12 cellular contexts compared by ENCODE assay signal in genomic region chr2:130825231-130825971, GRCh38. TPM values are rescaled to one million over a fixed set of nuclear protein-coding genes. Genes with fewer than 3 reads are reported as not detected.
A peak's percentile ranks its signal among the peaks of the same experiment; 100 is the strongest.
DNase-seq lines count a peak whose midpoint lies in the region; ATAC-seq and TF ChIP-seq lines count a peak whose summit lies in the region.
"Had no signal": no experiment of that assay in that cellular context is flagged by ENCODE, and none has a peak within 500 bp of the region (broad histone marks: within the 10 kb centered on the region; RNA-seq: fewer than 3 reads in every experiment).

No MANE protein-coding gene starts in this region.

- H3K36me3 ChIP-seq in SK-N-SH (replicated peaks in 1 of 2; ENCODE audit: control insufficient read depth in 1 of 2, insufficient read depth in 2 of 2, low read length in 1 of 2) (no peaks in the 10 kb centered on the region), MG63 (no peaks in the 10 kb centered on the region)
- H3K36me3 ChIP-seq: esophagus squamous epithelium had no signal

- peak overlapping the region; percentile 58 for H3K27ac Mint-ChIP-seq in activated naive CD8-positive, alpha-beta T cell treated with anti-CD3 and anti-CD28 coated beads, Interleukin-2, amount 10 ng/mL, durations not matched to agents 7 days and 5 days
- H3K27ac Mint-ChIP-seq in activated naive CD8-positive, alpha-beta T cell treated with anti-CD3 and anti-CD28 coated beads for 36 hours: no peak overlapping the region
- H3K27ac Mint-ChIP-seq: H9 had no signal

- H3K4me2 ChIP-seq in SK-N-SH: no peak overlapping the region

- no peaks in the 10 kb centered on the region for H3K79me2 ChIP-seq in SK-N-SH (ENCODE audit: insufficient read depth)

- no peaks in the 10 kb centered on the region for H3K9me2 ChIP-seq in SK-N-SH

- WGBS in SK-N-SH (ENCODE audit: low lambda C conversion rate): 83% methylated on average over 12 of the region's 16 CpGs

- H3K4me3 Mint-ChIP-seq in activated naive CD8-positive, alpha-beta T cell treated with anti-CD3 and anti-CD28 coated beads, Interleukin-2, amount 10 ng/mL, durations not matched to agents 7 days and 5 days: peak overlapping the region; percentile 35
- no peak overlapping the region for H3K4me3 Mint-ChIP-seq in activated naive CD8-positive, alpha-beta T cell treated with anti-CD3 and anti-CD28 coated beads for 36 hours
- H3K4me3 Mint-ChIP-seq: H9, mesothelial cell of epicardium had no signal

- no peak overlapping the region for H2AFZ ChIP-seq in SK-N-SH (ENCODE audit: low read depth)

- H3K36me3 Mint-ChIP-seq in activated naive CD8-positive, alpha-beta T cell treated with anti-CD3 and anti-CD28 coated beads, Interleukin-2, amount 10 ng/mL, durations not matched to agents 7 days and 5 days: no peaks in the 10 kb centered on the region
- no peaks in the 10 kb centered on the region for H3K36me3 Mint-ChIP-seq in activated naive CD8-positive, alpha-beta T cell treated with anti-CD3 and anti-CD28 coated beads for 36 hours
- H3K36me3 Mint-ChIP-seq: mesothelial cell of epicardium had no signal

- no peak overlapping the region for H3K4me3 ChIP-seq in SK-N-SH (ENCODE audit: low read depth in 2 of 2, low read length in 1 of 2)
- H3K4me3 ChIP-seq in MG63: no peak overlapping the region
- H3K4me3 ChIP-seq: esophagus squamous epithelium had no signal

- CTCF ChIA-PET in SK-N-SH (lab: Yijun Ruan, JAX): interaction anchor here (0.7 to 6.9 kb wide), 5 partner anchors 12 to 51 kb away, joined by 3 to 57 read pairs (median 3); no protein-coding TSS in a partner anchor

- ATAC-seq in activated naive CD8-positive, alpha-beta T cell treated with anti-CD3 and anti-CD28 coated beads, Interleukin-2, amount 10 ng/mL, durations not matched to agents 7 days and 5 days (ENCODE audit: low read depth): no peak

- DNase-seq in activated naive CD8-positive, alpha-beta T cell treated with anti-CD3 and anti-CD28 coated beads, Interleukin-2, amount 10 ng/mL, durations not matched to agents 7 days and 5 days: no peak
- no peak for DNase-seq in activated naive CD8-positive, alpha-beta T cell treated with anti-CD3 and anti-CD28 coated beads for 36 hours
- DNase-seq in islet precursor cell (peak; percentile 60), DMS79 treated with DMSO at 0.1 percent for 48 hours (lab: John Stamatoyannopoulos, UW) (no peak), SK-N-SH (no peak), MG63 (no peak)
- DNase-seq: esophagus squamous epithelium, H9, SIG-M5 had no signal

- no peak for TF ChIP-seq EP300 in SK-N-SH (IDR thresholded peaks at IDR 0.05; ENCODE audit: borderline replicate concordance in 1 of 2, low read depth in 1 of 2, low read length in 1 of 2)

- H3K27ac ChIP-seq in angular gyrus (ENCODE audit: low read depth, low read length) (peak overlapping the region; percentile 75), temporal lobe (ENCODE audit: low read depth, low read length) (peak overlapping the region; percentile 81), SK-N-SH (ENCODE audit: low read depth in 2 of 2, low read length in 1 of 2) (no peak overlapping the region)

- H3K9me3 Mint-ChIP-seq in activated naive CD8-positive, alpha-beta T cell treated with anti-CD3 and anti-CD28 coated beads, Interleukin-2, amount 10 ng/mL, durations not matched to agents 7 days and 5 days: no peaks in the 10 kb centered on the region
- no peaks in the 10 kb centered on the region for H3K9me3 Mint-ChIP-seq in activated naive CD8-positive, alpha-beta T cell treated with anti-CD3 and anti-CD28 coated beads for 36 hours
- H3K9me3 Mint-ChIP-seq: H9, mesothelial cell of epicardium had no signal

- peaks cover 15% of the 10 kb centered on the region for H3K27me3 Mint-ChIP-seq in activated naive CD8-positive, alpha-beta T cell treated with anti-CD3 and anti-CD28 coated beads, Interleukin-2, amount 10 ng/mL, durations not matched to agents 7 days and 5 days
- H3K27me3 Mint-ChIP-seq in activated naive CD8-positive, alpha-beta T cell treated with anti-CD3 and anti-CD28 coated beads for 36 hours: peaks cover 4% of the 10 kb centered on the region

- peaks cover 14% of the 10 kb centered on the region for H3K4me1 Mint-ChIP-seq in activated naive CD8-positive, alpha-beta T cell treated with anti-CD3 and anti-CD28 coated beads, Interleukin-2, amount 10 ng/mL, durations not matched to agents 7 days and 5 days
- peaks cover 23% of the 10 kb centered on the region for H3K4me1 Mint-ChIP-seq in activated naive CD8-positive, alpha-beta T cell treated with anti-CD3 and anti-CD28 coated beads for 36 hours

- H3K9ac ChIP-seq in SK-N-SH: no peak overlapping the region

- no peaks in the 10 kb centered on the region for H3K27me3 ChIP-seq in SK-N-SH (ENCODE audit: insufficient read depth)
- no peaks in the 10 kb centered on the region for H3K27me3 ChIP-seq in MG63

- no peaks in the 10 kb centered on the region for H3F3A ChIP-seq in SK-N-SH (replicated peaks; ENCODE audit: insufficient read depth)

- peaks cover 4% of the 10 kb centered on the region in 2 experiments; a peak in 2 of 4 replicates for H3K4me1 ChIP-seq in SK-N-SH (ENCODE audit: control insufficient read depth in 1 of 2, insufficient read depth in 2 of 2, low read depth in 1 of 2, low read length in 1 of 2)

- H3K9me3 ChIP-seq in SK-N-SH (no peaks in the 10 kb centered on the region), MG63 (no peaks in the 10 kb centered on the region)
- H3K9me3 ChIP-seq: esophagus squamous epithelium had no signal

- no peaks in the 10 kb centered on the region for H4K20me1 ChIP-seq in SK-N-SH (ENCODE audit: insufficient read depth)

- no peak for TF ChIP-seq RAD21 in SK-N-SH (IDR thresholded peaks at IDR 0.05; ENCODE audit: low read length)

- POLR2A ChIA-PET in activated naive CD8-positive, alpha-beta T cell treated with anti-CD3 and anti-CD28 coated beads, Interleukin-2, amount 10 ng/mL, durations not matched to agents 7 days and 5 days (lab: Charles Lee): no interaction called here
- POLR2A ChIA-PET in SK-N-SH (lab: Yijun Ruan, JAX): no interaction called here

- TF ChIP-seq CTCF in SK-N-SH (IDR thresholded peaks at IDR 0.05): no peak

TF ChIP-seq in SK-N-SH, 30 proteins besides CTCF, POLR2A, EP300 and RAD21:
- no peak for TF ChIP-seq TCF12 (IDR thresholded peaks at IDR 0.05)
- no peak for TF ChIP-seq JUND (IDR thresholded peaks at IDR 0.05)
- no peak for TF ChIP-seq PBX3 (IDR thresholded peaks at IDR 0.05)
- TF ChIP-seq YY1 (IDR thresholded peaks at IDR 0.05; ENCODE audit: low read depth): no peak
- no peak for TF ChIP-seq TAF1 (IDR thresholded peaks at IDR 0.05; ENCODE audit: borderline replicate concordance, low read depth, low read length)
- no peak for TF ChIP-seq USF2 (IDR thresholded peaks at IDR 0.05; ENCODE audit: borderline replicate concordance, low read depth, low read length)
- no peak for TF ChIP-seq MAX (IDR thresholded peaks at IDR 0.05; ENCODE audit: low read depth)
- no peak for TF ChIP-seq TEAD4 (IDR thresholded peaks at IDR 0.05; ENCODE audit: borderline replicate concordance, insufficient read depth)
- TF ChIP-seq ELF1 (IDR thresholded peaks at IDR 0.05): no peak
- no peak for TF ChIP-seq EZH2phosphoT487 (IDR thresholded peaks at IDR 0.05; ENCODE audit: borderline replicate concordance, low read depth)
- TF ChIP-seq GATA2 (CRISPR knock-in tag; IDR thresholded peaks at IDR 0.05): no peak
- no peak for TF ChIP-seq ZBTB33 (IDR thresholded peaks at IDR 0.05; ENCODE audit: borderline replicate concordance, low read depth)

RNA-seq across cellular contexts. Expression of gene ARHGEF4, which starts 11.3 kb away (rescaled TPM):
- 1 to 10 TPM; 3.7 to 5.4 TPM for total RNA-seq in activated naive CD8-positive, alpha-beta T cell treated with anti-CD3 and anti-CD28 coated beads, Interleukin-2, amount 10 ng/mL, durations not matched to agents 7 days and 5 days
- total RNA-seq in activated naive CD8-positive, alpha-beta T cell treated with anti-CD3 and anti-CD28 coated beads for 36 hours: 1 to 10 TPM; 2.8 to 3.3 TPM
- 45.7 TPM for total RNA-seq in temporal lobe
- polyA plus RNA-seq in SK-N-SH (2012; rRNA removed): 1.5 and 2.3 TPM in 2 replicates
- polyA plus RNA-seq in SK-N-SH (2012; cell fraction: cytosol; rRNA removed): 1.5 and 2.4 TPM in 2 replicates
- 7.9 and 9.5 TPM in 2 replicates for polyA plus RNA-seq in SK-N-SH (2012; cell fraction: nucleus; rRNA removed)
- 0.89 and 7.6 TPM in 2 replicates for total RNA-seq in MG63 (2014; rRNA removed; shearing (Covaris generic); ENCODE audit: low replicate concordance)

Comparison
In these comparisons a context has a peak if more than half of its experiments do, and no peak if none do; other contexts are left out.
1. H3K27ac ChIP-seq: peak in angular gyrus (single experiment) and temporal lobe (single experiment); none in SK-N-SH (0 of 2).